11 cellular contexts compared by ENCODE assay signal in genomic region chr13:34748078-34748477, GRCh38.
DNase-seq lines count a peak whose midpoint lies in the region; ATAC-seq lines count a peak whose summit lies in the region.
"Had no signal": no experiment of that assay in that cellular context is flagged by ENCODE, and none has a peak within 500 bp of the region (broad histone marks: within the 10 kb centered on the region; RNA-seq: fewer than 3 reads in every experiment).

No MANE protein-coding gene starts in this region.

- H3K27ac Mint-ChIP-seq in activated naive CD8-positive, alpha-beta T cell treated with anti-CD3 and anti-CD28 coated beads for 36 hours = no peak overlapping the region
- H3K27ac Mint-ChIP-seq: activated B cell treated with CpG ODN at 0.5 μM for 24 hours, GM23338, progenitor cell of endocrine pancreas had no signal

- peak overlapping the region in 2 of 11 experiments; percentile 0 to 2; a peak in 2 of 22 replicates for H3K9ac ChIP-seq in BLaER1 treated with 17β-estradiol and CSF1 and Interleukin-3, amounts not matched to agents 10 nM and 100 nM

- no peaks in the 10 kb centered on the region for H3K36me3 ChIP-seq in BLaER1 treated with 17β-estradiol and CSF1 and Interleukin-3, amounts not matched to agents 10 nM and 100 nM

- H3K4me3 ChIP-seq in BLaER1 treated with 17β-estradiol and CSF1 and Interleukin-3, amounts not matched to agents 10 nM and 100 nM = peak overlapping the region in 7 of 10 experiments; percentile 0 to 37 (median 29); a peak in 7 of 20 replicates
- H3K4me3 ChIP-seq: GM23338 had no signal

- DNase-seq in M059J (ENCODE audit: low read depth) (peak; percentile 79), cerebellum (ENCODE audit: low spot score) (peak; percentile 39), medulla oblongata (ENCODE audit: extremely low spot score) (peak; percentile 43), germinal center (ENCODE audit: low spot score) (no peak)
- DNase-seq in activated naive CD8-positive, alpha-beta T cell treated with anti-CD3 and anti-CD28 coated beads for 36 hours = no peak
- DNase-seq: activated B cell treated with CpG ODN at 0.5 μM for 24 hours had no signal

- H3K4me1 ChIP-seq in BLaER1 treated with 17β-estradiol and CSF1 and Interleukin-3, amounts not matched to agents 10 nM and 100 nM = peaks cover 16 to 50% (median 43%) of the 10 kb centered on the region in 10 experiments

- H3K4me2 ChIP-seq in BLaER1 treated with 17β-estradiol and CSF1 and Interleukin-3, amounts not matched to agents 10 nM and 100 nM = peak overlapping the region; percentile 57 to 81 (median 72)

- H3K27me3 Mint-ChIP-seq in activated naive CD8-positive, alpha-beta T cell treated with anti-CD3 and anti-CD28 coated beads for 36 hours = peaks cover 25% of the 10 kb centered on the region

- peaks cover 2 to 32% (median 17%) of the 10 kb centered on the region in 11 experiments; a peak in 19 of 22 replicates for H3K9me3 ChIP-seq in BLaER1 treated with 17β-estradiol and CSF1 and Interleukin-3, amounts not matched to agents 10 nM and 100 nM (replicated peaks in 1 of 11)

- H3K4me3 Mint-ChIP-seq in activated naive CD8-positive, alpha-beta T cell treated with anti-CD3 and anti-CD28 coated beads for 36 hours = no peak overlapping the region
- H3K4me3 Mint-ChIP-seq: activated B cell treated with CpG ODN at 0.5 μM for 24 hours, GM23338 had no signal

- no peaks in the 10 kb centered on the region for H4K20me1 ChIP-seq in BLaER1 treated with 17β-estradiol and CSF1 and Interleukin-3, amounts not matched to agents 10 nM and 100 nM

- H3K27ac ChIP-seq in BLaER1 treated with 17β-estradiol and CSF1 and Interleukin-3, amounts not matched to agents 10 nM and 100 nM = peak overlapping the region; percentile 11 to 64 (median 60); a peak in 20 of 22 replicates

- no peaks in the 10 kb centered on the region for H3K27me3 ChIP-seq in BLaER1 treated with 17β-estradiol and CSF1 and Interleukin-3, amounts not matched to agents 10 nM and 100 nM

- H3K9me3 Mint-ChIP-seq in activated naive CD8-positive, alpha-beta T cell treated with anti-CD3 and anti-CD28 coated beads for 36 hours = peaks cover 2% of the 10 kb centered on the region
- H3K9me3 Mint-ChIP-seq: activated B cell treated with CpG ODN at 0.5 μM for 24 hours had no signal

- H3K4me1 Mint-ChIP-seq in activated naive CD8-positive, alpha-beta T cell treated with anti-CD3 and anti-CD28 coated beads for 36 hours = peaks cover 1% of the 10 kb centered on the region
- H3K4me1 Mint-ChIP-seq: activated B cell treated with CpG ODN at 0.5 μM for 24 hours had no signal

- H3K36me3 Mint-ChIP-seq in activated naive CD8-positive, alpha-beta T cell treated with anti-CD3 and anti-CD28 coated beads for 36 hours = no peaks in the 10 kb centered on the region

- ATAC-seq in HG03196 (IDR thresholded peaks at IDR 0.05; ENCODE audit: unreplicated experiment) (no peak), GM19328 (IDR thresholded peaks at IDR 0.05; ENCODE audit: unreplicated experiment) (no peak)
- ATAC-seq: GM23338 had no signal

Comparison
In these comparisons a context has a peak if more than half of its experiments do, and no peak if none do; other contexts are left out.
1. DNase-seq: peak in M059J (single experiment), cerebellum (single experiment) and medulla oblongata (single experiment); none in activated naive CD8-positive, alpha-beta T cell treated with anti-CD3 and anti-CD28 coated beads for 36 hours (single experiment) and germinal center (single experiment).